Comparison of ENCODE assay signal across 8 cellular contexts in genomic region chr17:51259574-51260236, GRCh38. TPM values are rescaled to one million over a fixed set of nuclear protein-coding genes. Genes with fewer than 3 reads are reported as not detected.
DNase-seq lines count a peak whose midpoint lies in the region; ATAC-seq and TF ChIP-seq lines count a peak whose summit lies in the region.

Gene MBTD1 (minus strand): TSS chr17:51260049. CDS start chr17:51225161, 34,888 bp downstream.

- DNase-seq in DND-41 (peak; percentile 97), GOT3 (lab: John Stamatoyannopoulos, UW) (peak; percentile 79), LoVo (ENCODE audit: low spot score) (peak; percentile 92), fibroblast of the aortic adventitia (ENCODE audit: low read depth) (peak; percentile 97)
- peak; percentile 88 for DNase-seq in activated effector memory CD4-positive, alpha-beta T cell treated with Interleukin-2 at 50 U/mL for 16 hours
- DNase-seq in natural killer cell treated with Interleukin-12 subunit alpha and Interleukin-12 subunit beta and Interleukin-15 and Interleukin-18, amount 100 ng/mL, for 72 hours (ENCODE audit: low spot score): peak; percentile 97
- peak; percentile 94 for DNase-seq in stimulated activated naive CD4-positive, alpha-beta T cell treated with Interleukin-2 at 50 U/mL for 16 hours (lab: John Stamatoyannopoulos, UW)

- no peak for TF ChIP-seq CTCF in DND-41 (IDR thresholded peaks at IDR 0.05; ENCODE audit: borderline replicate concordance, extremely low read depth, low read length, poor library complexity, severe bottlenecking)
- no peak for TF ChIP-seq CTCF in fibroblast of the aortic adventitia (IDR thresholded peaks at IDR 0.05; ENCODE audit: insufficient read depth, low read length)

- H3K4me3 ChIP-seq in DND-41 (ENCODE audit: low read depth in 1 of 2, low read length in 2 of 2) (peak within 1 kb of the TSS; percentile 86 to 88), fibroblast of the aortic adventitia (ENCODE audit: low read depth, low read length) (peak within 1 kb of the TSS; percentile 93)

- peak within 1 kb of the TSS; percentile 89 for H3K4me3 Mint-ChIP-seq in natural killer cell treated with Interleukin-12 subunit alpha and Interleukin-12 subunit beta and Interleukin-15 and Interleukin-18, amount 100 ng/mL, for 72 hours

- no peaks in the 10 kb centered on the region for H3K9me3 ChIP-seq in DND-41 (ENCODE audit: insufficient read depth, low read length, severe bottlenecking)

- no peaks in the 10 kb centered on the region for H3K27me3 Mint-ChIP-seq in natural killer cell treated with Interleukin-12 subunit alpha and Interleukin-12 subunit beta and Interleukin-15 and Interleukin-18, amount 100 ng/mL, for 72 hours

- peak; percentile 37 for TF ChIP-seq POLR2A in Raji (IDR thresholded peaks at IDR 0.05; ENCODE audit: insufficient read depth, low read depth, low read length)

- peak within 1 kb of the TSS; percentile 94 for H2AFZ ChIP-seq in DND-41 (ENCODE audit: low read depth, low read length)

- peaks cover 93% of the 10 kb centered on the region for H3K79me2 ChIP-seq in DND-41 (ENCODE audit: insufficient read depth, low read length)

- H3K36me3 ChIP-seq in DND-41 (ENCODE audit: insufficient read depth, low read length): peaks cover 60% of the 10 kb centered on the region

- peak; percentile 92 for ATAC-seq in DND-41 (ENCODE audit: insufficient read depth, low read depth)
- ATAC-seq in natural killer cell treated with Interleukin-12 subunit alpha and Interleukin-12 subunit beta and Interleukin-15 and Interleukin-18, amount 100 ng/mL, for 72 hours: peak; percentile 93

- H3K27ac Mint-ChIP-seq in natural killer cell treated with Interleukin-12 subunit alpha and Interleukin-12 subunit beta and Interleukin-15 and Interleukin-18, amount 100 ng/mL, for 72 hours: peak within 1 kb of the TSS; percentile 93

- peak within 1 kb of the TSS; percentile 97 for H3K27ac ChIP-seq in DND-41 (ENCODE audit: low read length)

- no peaks in the 10 kb centered on the region for H3K9me3 Mint-ChIP-seq in natural killer cell treated with Interleukin-12 subunit alpha and Interleukin-12 subunit beta and Interleukin-15 and Interleukin-18, amount 100 ng/mL, for 72 hours

- peak within 1 kb of the TSS; percentile 94 for H3K4me2 ChIP-seq in DND-41 (ENCODE audit: insufficient read depth, low read length)

- H3K9ac ChIP-seq in DND-41 (ENCODE audit: low read depth, low read length): peak within 1 kb of the TSS; percentile 88

- H3K4me1 Mint-ChIP-seq in natural killer cell treated with Interleukin-12 subunit alpha and Interleukin-12 subunit beta and Interleukin-15 and Interleukin-18, amount 100 ng/mL, for 72 hours (ENCODE audit: low read depth in 2 of 2): peaks cover 29 to 59% of the 10 kb centered on the region in 2 donors

- peaks cover 16% of the 10 kb centered on the region for H3K36me3 Mint-ChIP-seq in natural killer cell treated with Interleukin-12 subunit alpha and Interleukin-12 subunit beta and Interleukin-15 and Interleukin-18, amount 100 ng/mL, for 72 hours

- H3K27me3 ChIP-seq in DND-41 (ENCODE audit: insufficient read depth, low read length, poor library complexity): no peaks in the 10 kb centered on the region

- H4K20me1 ChIP-seq in DND-41 (ENCODE audit: insufficient read depth, low read length): peaks cover 53% of the 10 kb centered on the region

- H3K4me1 ChIP-seq in DND-41 (ENCODE audit: insufficient read depth, low read length): peaks cover 51% of the 10 kb centered on the region

RNA-seq across cellular contexts. Expression of gene MBTD1, which starts in this region (rescaled TPM):
- total RNA-seq in fibroblast of the aortic adventitia (ENCODE audit: low replicate concordance): 13.1 and 15.7 TPM in 2 replicates
- total RNA-seq in natural killer cell treated with Interleukin-12 subunit alpha and Interleukin-12 subunit beta and Interleukin-15 and Interleukin-18, amount 100 ng/mL, for 72 hours: 10 to 100 TPM; 10.4 to 14.6 TPM

Comparison
In these comparisons a context has a peak if more than half of its experiments do, and no peak if none do; other contexts are left out.
1. Peak in every context shown above with its lines: DNase-seq, ATAC-seq, H3K4me3 ChIP-seq and H3K27ac ChIP-seq.